In genomic region chr10:988667-989545, GRCh38 we compare ENCODE assay signal across 1 cellular context.
TF ChIP-seq lines count a peak whose summit lies in the region.

No MANE protein-coding gene starts in this region.

TF ChIP-seq in A549, 52 proteins besides CTCF, POLR2A, EP300 and RAD21 (continued from another document):
- TF ChIP-seq HES2 (IDR thresholded peaks at IDR 0.05) = no peak
- 0 out of 3 replicates have a peak, but pooled peaks have one; percentile 1 for TF ChIP-seq BCL3 (IDR thresholded peaks at IDR 0.05)
- TF ChIP-seq CBX8 (IDR thresholded peaks at IDR 0.05) = no peak
- no peak for TF ChIP-seq KDM5A (IDR thresholded peaks at IDR 0.05)
- 0 out of 5 replicates have a peak, but pooled peaks of 1 of the 2 experiments have one; percentile 6 for TF ChIP-seq JUN (IDR thresholded peaks at IDR 0.05)
- no peak for TF ChIP-seq FOXS1 (CRISPR knock-in tag; IDR thresholded peaks at IDR 0.05)
- TF ChIP-seq KDM1A (IDR thresholded peaks at IDR 0.05; ENCODE audit: low read depth) = no peak
- TF ChIP-seq, protein P1, sequence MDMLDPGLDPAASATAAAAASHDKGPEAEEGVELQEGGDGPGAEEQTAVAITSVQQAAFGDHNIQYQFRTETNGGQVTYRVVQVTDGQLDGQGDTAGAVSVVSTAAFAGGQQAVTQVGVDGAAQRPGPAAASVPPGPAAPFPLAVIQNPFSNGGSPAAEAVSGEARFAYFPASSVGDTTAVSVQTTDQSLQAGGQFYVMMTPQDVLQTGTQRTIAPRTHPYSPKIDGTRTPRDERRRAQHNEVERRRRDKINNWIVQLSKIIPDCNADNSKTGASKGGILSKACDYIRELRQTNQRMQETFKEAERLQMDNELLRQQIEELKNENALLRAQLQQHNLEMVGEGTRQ (IDR thresholded peaks at IDR 0.05) = no peak
- peak; percentile 73; the same call in 1 of the 2 replicates for TF ChIP-seq TP53 (CRISPR knock-in tag; IDR thresholded peaks at IDR 0.05)
TF ChIP-seq in A549: peak in this region for 5.
